ENCODE assay signal across 11 cellular contexts in genomic region chr1:27517907-27518718, GRCh38. TPM values are rescaled to one million over a fixed set of nuclear protein-coding genes. Genes with fewer than 3 reads are reported as not detected.
A peak's percentile ranks its signal among the peaks of the same experiment; 100 is the strongest.
DNase-seq lines count a peak whose midpoint lies in the region; TF ChIP-seq lines count a peak whose summit lies in the region.
"Had no signal": no experiment of that assay in that cellular context is flagged by ENCODE, and none has a peak within 500 bp of the region (broad histone marks: within the 10 kb centered on the region; RNA-seq: fewer than 3 reads in every experiment).

No MANE protein-coding gene starts in this region.

- DNase-seq in DMS53 (lab: John Stamatoyannopoulos, UW) = peak; percentile 80
- DNase-seq in NCI-H69 (lab: John Stamatoyannopoulos, UW) = peak; percentile 80
- DNase-seq in epithelial cell of esophagus (ENCODE audit: low read depth) = peak; percentile 67
- DNase-seq in neuronal stem cell (ENCODE audit: low spot score) = no peak
- no peak for DNase-seq in SJCRH30
- DNase-seq in nucleus accumbens (lab: John Stamatoyannopoulos, UW) = no peak
- DNase-seq in erythroblast (lab: John Stamatoyannopoulos, UW) = no peak
- DNase-seq in GOT3 (lab: John Stamatoyannopoulos, UW) = no peak
- DNase-seq: activated gamma-delta T cell treated with Interleukin-2 at 50 U/mL for 16 hours, DND-41, kidney had no signal

- H2AFZ ChIP-seq in neuronal stem cell (ENCODE audit: low read length) = no peak overlapping the region

- H3K4me3 ChIP-seq in epithelial cell of esophagus (ENCODE audit: low read length) = no peak overlapping the region
- peak overlapping the region in 1 of 2 donors; percentile 25 for H3K4me3 ChIP-seq in neuronal stem cell (ENCODE audit: low read length in 2 of 2)
- no peak overlapping the region for H3K4me3 ChIP-seq in SJCRH30

- no peaks in the 10 kb centered on the region for H3K9me3 ChIP-seq in neuronal stem cell (replicated peaks in 1 of 2; ENCODE audit: control insufficient read depth in 2 of 2, insufficient read depth in 1 of 2, low read depth in 1 of 2, low read length in 2 of 2)
- H3K9me3 ChIP-seq in SJCRH30 (replicated peaks) = no peaks in the 10 kb centered on the region

- peak overlapping the region; percentile 5 for H3K18ac ChIP-seq in neuronal stem cell (ENCODE audit: low read length)

- peak overlapping the region; percentile 18 for H2BK12ac ChIP-seq in neuronal stem cell (ENCODE audit: low read length)

- peak overlapping the region; percentile 6 for H2AK5ac ChIP-seq in neuronal stem cell (ENCODE audit: low read depth, low read length)

- H3K14ac ChIP-seq in neuronal stem cell (ENCODE audit: low read length) = no peak overlapping the region

- H2BK5ac ChIP-seq in neuronal stem cell (ENCODE audit: low read length) = peak overlapping the region; percentile 8

- no CpG with 5 or more reads among the region's 21 CpGs for WGBS in neuronal stem cell (ENCODE audit: extremely low coverage in 2 of 2, insufficient read length in 2 of 2, insufficient replicate concordance in 1 of 2), 2 donors

- no peak for TF ChIP-seq CTCF in epithelial cell of esophagus (IDR thresholded peaks at IDR 0.05; ENCODE audit: insufficient read depth, low read depth, low read length, missing control alignments)

- no peaks in the 10 kb centered on the region for H3K79me1 ChIP-seq in neuronal stem cell (ENCODE audit: low read depth, low read length)

- H2BK120ac ChIP-seq in neuronal stem cell (ENCODE audit: low read depth, low read length) = no peak overlapping the region

- no peak overlapping the region for H2BK15ac ChIP-seq in neuronal stem cell (ENCODE audit: low read length)

- no peak overlapping the region for H4K8ac ChIP-seq in neuronal stem cell (ENCODE audit: low read depth, low read length)

- H3K27ac ChIP-seq in neuronal stem cell (replicated peaks; ENCODE audit: low read length) (no peak overlapping the region), SJCRH30 (no peak overlapping the region)

- H3K27me3 ChIP-seq in neuronal stem cell (ENCODE audit: control insufficient read depth in 3 of 3, insufficient read depth in 3 of 3, low read depth in 1 of 3, low read length in 3 of 3) (no peaks in the 10 kb centered on the region), SJCRH30 (no peaks in the 10 kb centered on the region)

- no peak overlapping the region for H3K4ac ChIP-seq in neuronal stem cell (ENCODE audit: low read length)

- no peak for TF ChIP-seq POLR2A in erythroblast (IDR thresholded peaks at IDR 0.05; ENCODE audit: low read length)

- H3K4me2 ChIP-seq in neuronal stem cell (ENCODE audit: insufficient read depth, low read length, poor library complexity, severe bottlenecking) = no peak overlapping the region

- peak overlapping the region; percentile 5 for H4K91ac ChIP-seq in neuronal stem cell (ENCODE audit: low read depth, low read length, poor library complexity)

- H3K23ac ChIP-seq in neuronal stem cell (ENCODE audit: low read depth, low read length, poor library complexity) = no peak overlapping the region

- no peak overlapping the region for H3K9ac ChIP-seq in neuronal stem cell (ENCODE audit: low read depth, low read length, poor library complexity)

- H3K4me1 ChIP-seq in neuronal stem cell (ENCODE audit: control insufficient read depth in 2 of 2, insufficient read depth in 1 of 2, low read depth in 1 of 2, low read length in 2 of 2) (peaks cover 45 to 58% of the 10 kb centered on the region in 2 donors), SJCRH30 (peaks cover 47% of the 10 kb centered on the region)

- H3K36me3 ChIP-seq in neuronal stem cell (replicated peaks in 1 of 2; ENCODE audit: control insufficient read depth in 2 of 2, insufficient read depth in 2 of 2, low read length in 2 of 2) = no peaks in the 10 kb centered on the region
- H3K36me3 ChIP-seq in SJCRH30 = no peaks in the 10 kb centered on the region

RNA-seq across cellular contexts. Expression of gene WASF2, which starts 28.1 kb away (rescaled TPM):
- 44.1 TPM for polyA plus RNA-seq in neuronal stem cell (2013, experiment 1 of 2)
- polyA plus RNA-seq in neuronal stem cell (2013, experiment 2 of 2) = 45.8 TPM
- total RNA-seq in SJCRH30 (2014; rRNA removed; shearing (Covaris generic)) = 38.2 and 43.6 TPM in 2 replicates

Comparison
In these comparisons a context has a peak if more than half of its experiments do, and no peak if none do; other contexts are left out.
1. DNase-seq: peak in DMS53 (single experiment), NCI-H69 (single experiment) and epithelial cell of esophagus (single experiment); none in neuronal stem cell (single experiment), SJCRH30 (0 of 2), nucleus accumbens (0 of 56), erythroblast (0 of 2) and GOT3 (single experiment).